ENCODE assay signal across 8 cellular contexts in genomic region chr17:16438557-16439302, GRCh38. TPM values are rescaled to one million over a fixed set of nuclear protein-coding genes. Genes with fewer than 3 reads are reported as not detected.
DNase-seq lines count a peak whose midpoint lies in the region; ATAC-seq and TF ChIP-seq lines count a peak whose summit lies in the region.

No MANE protein-coding gene starts in this region.

- intact Hi-C loops in activated B cell treated with CpG ODN at 0.5 μM for 24 hours (cut with micrococcal nuclease): loop anchor here (1.0 to 10.0 kb wide), 11 partner anchors 10 to 546 kb away; partner anchors contain the start of genes CENPV, LRRC75A, TRPV2 and UBB

- peak; percentile 77 for ATAC-seq in GM19023 (IDR thresholded peaks at IDR 0.05; ENCODE audit: unreplicated experiment)
- peak; percentile 80 for ATAC-seq in HG03196 (IDR thresholded peaks at IDR 0.05; ENCODE audit: unreplicated experiment)
- ATAC-seq in activated B cell treated with CpG ODN at 0.5 μM for 24 hours (ENCODE audit: low read depth): peak; percentile 88

- peak overlapping the region; percentile 99 for H3K4me3 Mint-ChIP-seq in activated B cell treated with CpG ODN at 0.5 μM for 24 hours

- POLR2A ChIA-PET in activated B cell treated with CpG ODN at 0.5 μM for 24 hours (lab: Charles Lee): interaction anchor here (0.6 to 6.1 kb wide), 19 partner anchors 10 to 1744 kb away, joined by 3 to 80 read pairs (median 5); partner anchors contain the start of genes CENPV, NCOR1, PIGL and TRPV2

- H3K27ac Mint-ChIP-seq in activated B cell treated with CpG ODN at 0.5 μM for 24 hours: peak overlapping the region; percentile 98

- H3K9me3 Mint-ChIP-seq in activated B cell treated with CpG ODN at 0.5 μM for 24 hours: no peaks in the 10 kb centered on the region

- no peaks in the 10 kb centered on the region for H3K27me3 Mint-ChIP-seq in activated B cell treated with CpG ODN at 0.5 μM for 24 hours

- no peak for TF ChIP-seq CTCF in AG09309 (IDR thresholded peaks at IDR 0.05; ENCODE audit: control insufficient read depth, insufficient read depth, low read depth, low read length, missing control alignments)
- no peak for TF ChIP-seq CTCF in activated B cell treated with CpG ODN at 0.5 μM for 24 hours (IDR thresholded peaks at IDR 0.05)

- peaks cover 49% of the 10 kb centered on the region for H3K36me3 Mint-ChIP-seq in activated B cell treated with CpG ODN at 0.5 μM for 24 hours (ENCODE audit: low read depth)

- DNase-seq in AG09309 (ENCODE audit: low read depth) (peak; percentile 99), NCI-H226 (peak; percentile 98), activated B cell treated with CpG ODN at 0.5 μM for 24 hours (peak; percentile 86), inferior parietal cortex (ENCODE audit: extremely low spot score) (peak; percentile 98), smooth muscle cell of the brain vasculature (ENCODE audit: low read depth, low spot score) (peak; percentile 99)
- DNase-seq in central memory CD4-positive, alpha-beta T cell: peak; percentile 96

- CTCF ChIA-PET in activated B cell treated with CpG ODN at 0.5 μM for 24 hours (lab: Charles Lee): interaction anchor here (0.6 to 4.7 kb wide), 7 partner anchors 11 to 85 kb away, joined by 3 to 23 read pairs (median 7); partner anchors contain the start of genes CENPV and TRPV2

- peaks cover 40% of the 10 kb centered on the region for H3K4me1 Mint-ChIP-seq in activated B cell treated with CpG ODN at 0.5 μM for 24 hours

- H3K4me3 ChIP-seq in AG09309 (ENCODE audit: control insufficient read depth, low read depth, low read length): peak overlapping the region; percentile 88

RNA-seq across cellular contexts. Expression of gene TRPV2, which starts 23.4 kb away (rescaled TPM):
- total RNA-seq in activated B cell treated with CpG ODN at 0.5 μM for 24 hours: 58.3 and 65.8 TPM in 2 replicates

RNA-seq across cellular contexts. Expression of gene LRRC75A, which starts 53.3 kb away (rescaled TPM):
- total RNA-seq in activated B cell treated with CpG ODN at 0.5 μM for 24 hours: 0.54 and 0.98 TPM in 2 replicates

RNA-seq across cellular contexts. Expression of gene UBB, which starts 57.8 kb away (rescaled TPM):
- 1,031 and 1,128 TPM in 2 replicates for total RNA-seq in activated B cell treated with CpG ODN at 0.5 μM for 24 hours

Comparison
In these comparisons a context has a peak if more than half of its experiments do, and no peak if none do; other contexts are left out.
1. Peak in every context shown above with its lines: DNase-seq, ATAC-seq and H3K4me3 ChIP-seq.